21 cellular contexts compared by ENCODE assay signal in genomic region chr10:96034625-96035024, GRCh38. TPM values are rescaled to one million over a fixed set of nuclear protein-coding genes. Genes with fewer than 3 reads are reported as not detected.
DNase-seq lines count a peak whose midpoint lies in the region; ATAC-seq and TF ChIP-seq lines count a peak whose summit lies in the region.
"Had no signal": no experiment of that assay in that cellular context is flagged by ENCODE, and none has a peak within 500 bp of the region (broad histone marks: within the 10 kb centered on the region; RNA-seq: fewer than 3 reads in every experiment).

No MANE protein-coding gene starts in this region.

- H3K4me2 ChIP-seq in Karpas-422 (ENCODE audit: low read depth, low read length, poor library complexity, severe bottlenecking) (no peak overlapping the region), OCI-LY7 (ENCODE audit: low read length) (peak overlapping the region; percentile 33), neural progenitor cell (no peak overlapping the region)
- H3K4me2 ChIP-seq: BLaER1 treated with 17β-estradiol and CSF1 and Interleukin-3, amounts not matched to agents 10 nM and 100 nM had no signal

- H2AFZ ChIP-seq in Karpas-422 (ENCODE audit: low read length) (no peak overlapping the region), OCI-LY7 (ENCODE audit: low read length) (peak overlapping the region; percentile 72), neural progenitor cell (replicated peaks) (peak overlapping the region; percentile 51)

- H3K4me3 ChIP-seq in Karpas-422 (ENCODE audit: low read length) (no peak overlapping the region), OCI-LY7 (ENCODE audit: low read depth, low read length, poor library complexity, severe bottlenecking) (no peak overlapping the region), neural progenitor cell (no peak overlapping the region)
- H3K4me3 ChIP-seq: BLaER1 treated with 17β-estradiol and CSF1 and Interleukin-3, amounts not matched to agents 10 nM and 100 nM; GM12878 had no signal

- no peaks in the 10 kb centered on the region for H3K27me3 Mint-ChIP-seq in neural progenitor cell (ENCODE audit: insufficient read depth, low read depth)

- no peak overlapping the region for H3K4me3 Mint-ChIP-seq in neural progenitor cell
- H3K4me3 Mint-ChIP-seq: CD14-positive monocyte; CD4-positive, alpha-beta T cell; CD8-positive, alpha-beta memory T cell had no signal

- no peaks in the 10 kb centered on the region for H3K4me1 Mint-ChIP-seq in neural progenitor cell
- H3K4me1 Mint-ChIP-seq: CD14-positive monocyte; CD8-positive, alpha-beta memory T cell had no signal

- intact Hi-C loops in OCI-LY7 (cut with micrococcal nuclease; ENCODE audit: unreplicated experiment): loop anchor here (5.0 kb wide), 1 partner anchor 193 kb away; no protein-coding TSS in a partner anchor

- H3F3A ChIP-seq in neural progenitor cell (ENCODE audit: low read depth): peaks cover 9% of the 10 kb centered on the region

- H3K36me3 ChIP-seq in Karpas-422 (ENCODE audit: insufficient read depth, low read length): no peaks in the 10 kb centered on the region
- H3K36me3 ChIP-seq in OCI-LY7 (ENCODE audit: insufficient read depth, low read length): no peaks in the 10 kb centered on the region
- H3K36me3 ChIP-seq in neural progenitor cell: no peaks in the 10 kb centered on the region
- H3K36me3 ChIP-seq: BE2C; BLaER1 treated with 17β-estradiol and CSF1 and Interleukin-3, amounts not matched to agents 10 nM and 100 nM had no signal

- H3K9me3 ChIP-seq in Karpas-422 (ENCODE audit: low read length) (no peaks in the 10 kb centered on the region), OCI-LY7 (ENCODE audit: low read length) (no peaks in the 10 kb centered on the region), neural progenitor cell (ENCODE audit: low read depth) (no peaks in the 10 kb centered on the region)
- H3K9me3 ChIP-seq: BE2C had no signal

- no peaks in the 10 kb centered on the region for H3K9me3 Mint-ChIP-seq in neural progenitor cell
- H3K9me3 Mint-ChIP-seq: CD4-positive, alpha-beta T cell; CD8-positive, alpha-beta memory T cell had no signal

- peak; percentile 30 for DNase-seq in ACHN
- DNase-seq in Karpas-422: peak; percentile 51
- DNase-seq in OCI-LY7 (ENCODE audit: low spot score): peak; percentile 52
- DNase-seq in neural progenitor cell (ENCODE audit: low spot score): no peak
- DNase-seq in central memory CD4-positive, alpha-beta T cell: no peak
- no peak for DNase-seq in SHP77 treated with DMSO at 0.1 percent for 48 hours (lab: John Stamatoyannopoulos, UW)
- DNase-seq: AML-193; BE2C; CD4-positive, alpha-beta T cell; CD8-positive, alpha-beta memory T cell; DMS 273 treated with DMSO at 0.1 percent for 48 hours; DMS79; EL; GDM1; H7; HCEC 1CT had no signal

- H3K27me3 ChIP-seq in Karpas-422 (ENCODE audit: low read length) (no peaks in the 10 kb centered on the region), neural progenitor cell (no peaks in the 10 kb centered on the region)
- H3K27me3 ChIP-seq: BE2C; BLaER1 treated with 17β-estradiol and CSF1 and Interleukin-3, amounts not matched to agents 10 nM and 100 nM had no signal

- in situ Hi-C loops in ACHN (cut with HindIII; ENCODE audit: low pct_ligation_motif_present, low pct_unique_long_range_greater_than_20kb, low sequenced_read_pairs): no loop called here

- H3K27ac Mint-ChIP-seq in neural progenitor cell: no peak overlapping the region
- H3K27ac Mint-ChIP-seq: CD14-positive monocyte; CD4-positive, alpha-beta T cell had no signal

- ATAC-seq in HG03378 (IDR thresholded peaks at IDR 0.05; ENCODE audit: unreplicated experiment): no peak
- ATAC-seq: GM12878 had no signal

- H3K79me2 ChIP-seq in Karpas-422 (ENCODE audit: low read length) (no peaks in the 10 kb centered on the region), OCI-LY7 (ENCODE audit: insufficient read depth, low read depth, low read length) (no peaks in the 10 kb centered on the region), neural progenitor cell (ENCODE audit: low read depth) (no peaks in the 10 kb centered on the region)

- POLR2A ChIA-PET in OCI-LY7 (lab: Charles Lee): interaction anchor here (1.0 kb wide), 1 partner anchor 276 kb away, joined by 3 read pairs; no protein-coding TSS in a partner anchor

- H4K20me1 ChIP-seq in Karpas-422 (ENCODE audit: insufficient read depth, low read depth, low read length) (no peaks in the 10 kb centered on the region), OCI-LY7 (ENCODE audit: insufficient read depth, low read length) (no peaks in the 10 kb centered on the region), neural progenitor cell (ENCODE audit: low read depth) (no peaks in the 10 kb centered on the region)
- H4K20me1 ChIP-seq: BLaER1 treated with 17β-estradiol and CSF1 and Interleukin-3, amounts not matched to agents 10 nM and 100 nM had no signal

- peaks cover 12% of the 10 kb centered on the region for H3K4me1 ChIP-seq in Karpas-422 (ENCODE audit: low read length)
- H3K4me1 ChIP-seq in OCI-LY7 (ENCODE audit: insufficient read depth, low read length, poor library complexity, severe bottlenecking): peaks cover 18% of the 10 kb centered on the region
- H3K4me1 ChIP-seq in neural progenitor cell: peaks cover 13% of the 10 kb centered on the region
- H3K4me1 ChIP-seq: BE2C; BLaER1 treated with 17β-estradiol and CSF1 and Interleukin-3, amounts not matched to agents 10 nM and 100 nM had no signal

- H3K9me2 ChIP-seq in Karpas-422 (replicated peaks; ENCODE audit: insufficient read depth, low read length) (no peaks in the 10 kb centered on the region), OCI-LY7 (ENCODE audit: insufficient read depth, low read length) (no peaks in the 10 kb centered on the region)

- no TSS peak for BruUV-seq in OCI-LY7 (replicated peaks; lab: Mats Ljungman, UMichigan)

- H3K27ac ChIP-seq in Karpas-422 (ENCODE audit: low read length) (no peak overlapping the region), OCI-LY7 (ENCODE audit: low read depth, low read length, poor library complexity, severe bottlenecking) (peak overlapping the region; percentile 6), neural progenitor cell (no peak overlapping the region)
- H3K27ac ChIP-seq: 22Rv1; BLaER1 treated with 17β-estradiol and CSF1 and Interleukin-3, amounts not matched to agents 10 nM and 100 nM had no signal

- H3K9ac ChIP-seq in Karpas-422 (ENCODE audit: low read length) (no peak overlapping the region), neural progenitor cell (no peak overlapping the region)
- H3K9ac ChIP-seq: BLaER1 treated with 17β-estradiol and CSF1 and Interleukin-3, amounts not matched to agents 10 nM and 100 nM had no signal

- CTCF ChIA-PET in OCI-LY7 (lab: Charles Lee; ENCODE audit: unreplicated experiment): no interaction called here

- no peaks in the 10 kb centered on the region for H3K36me3 Mint-ChIP-seq in neural progenitor cell

- TF ChIP-seq CTCF in OCI-LY7 (conservative IDR thresholded peaks at IDR 0.05; ENCODE audit: low read length): no peak
- TF ChIP-seq CTCF in neural progenitor cell (IDR thresholded peaks at IDR 0.05): no peak

RNA-seq across cellular contexts. Expression of gene CCNJ, which starts 8.8 kb away (rescaled TPM):
- total RNA-seq in Karpas-422 (2014; rRNA removed; shearing (Covaris generic); ENCODE audit: low replicate concordance): 3.4 and 7.4 TPM in 2 replicates
- 5.6 and 8.2 TPM in 2 replicates for total RNA-seq in OCI-LY7 (2014; rRNA removed; shearing (Covaris generic))
- total RNA-seq in OCI-LY7 (2022) (13.3 and 14.5 TPM in 2 replicates), neural progenitor cell (ENCODE audit: low replicate concordance) (33.7 and 43.4 TPM in 2 replicates)

Comparison
In these comparisons a context has a peak if more than half of its experiments do, and no peak if none do; other contexts are left out.
1. DNase-seq: peak in ACHN (single experiment), Karpas-422 (single experiment) and OCI-LY7 (single experiment); none in neural progenitor cell (single experiment), central memory CD4-positive, alpha-beta T cell (single experiment) and SHP77 treated with DMSO at 0.1 percent for 48 hours (single experiment).